Comparison of ENCODE assay signal across 1 cellular context in the genomic region with DNA sequence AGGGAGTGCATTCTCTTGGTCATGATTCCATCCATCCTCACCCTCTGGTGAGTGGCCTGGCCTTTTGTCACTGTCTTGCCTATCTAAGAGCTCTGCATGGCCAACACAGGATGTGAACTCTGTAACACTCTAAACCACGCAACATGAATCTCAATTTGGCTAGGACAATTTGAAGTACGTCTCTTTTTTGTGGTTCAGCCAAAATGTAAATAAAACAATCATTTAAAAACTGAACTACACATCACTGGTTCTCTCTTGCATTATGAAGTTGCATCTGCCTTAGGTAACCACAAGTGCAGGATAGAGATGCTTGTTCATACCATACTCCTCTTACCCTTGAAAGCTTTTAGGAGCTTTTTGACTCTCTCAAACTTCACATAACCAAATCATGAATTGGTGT.
TF ChIP-seq lines count a peak whose summit lies in the region.

No MANE protein-coding gene starts in this region.

TF ChIP-seq in GM12878, 131 proteins besides CTCF, POLR2A, EP300 and RAD21:
- no peak for TF ChIP-seq SMAD5 (IDR thresholded peaks at IDR 0.05; ENCODE audit: low read depth)
- TF ChIP-seq GABPA (IDR thresholded peaks at IDR 0.05; ENCODE audit: low read depth): 0 out of 2 replicates have a peak, but pooled peaks have one; percentile 21
- TF ChIP-seq MEF2A (IDR thresholded peaks at IDR 0.05; ENCODE audit: insufficient read depth, low read depth, low read length): 0 out of 2 replicates have a peak, but pooled peaks have one; percentile 13
- 0 out of 2 replicates have a peak, but pooled peaks have one; percentile 37 for TF ChIP-seq FOXM1 (IDR thresholded peaks at IDR 0.05; ENCODE audit: low read depth, low read length)
- TF ChIP-seq TCF7 (IDR thresholded peaks at IDR 0.05; ENCODE audit: borderline replicate concordance): peak; percentile 36; the same call in 1 of the 2 replicates
- peak; percentile 73 for TF ChIP-seq ATF2 (IDR thresholded peaks at IDR 0.05; ENCODE audit: low read length)
- TF ChIP-seq JUNB (IDR thresholded peaks at IDR 0.05): peak; percentile 42; the same call in 1 of the 2 replicates
- peak; percentile 91 for TF ChIP-seq RUNX3 (IDR thresholded peaks at IDR 0.05; ENCODE audit: low read length)
- TF ChIP-seq ZNF207 (IDR thresholded peaks at IDR 0.05; ENCODE audit: borderline replicate concordance): no peak
- no peak for TF ChIP-seq MYC (IDR thresholded peaks at IDR 0.05; ENCODE audit: insufficient read depth, insufficient read length, insufficient replicate concordance, low read length, severe bottlenecking)
- peak; percentile 55 for TF ChIP-seq NFIC (IDR thresholded peaks at IDR 0.05; ENCODE audit: low read depth, low read length)
